19 cellular contexts compared by ENCODE assay signal in genomic region chr10:95434583-95434982, GRCh38.
A peak's percentile ranks its signal among the peaks of the same experiment; 100 is the strongest.
DNase-seq lines count a peak whose midpoint lies in the region; ATAC-seq, FAIRE-seq and TF ChIP-seq lines count a peak whose summit lies in the region.
"Had no signal": no experiment of that assay in that cellular context is flagged by ENCODE, and none has a peak within 500 bp of the region (broad histone marks: within the 10 kb centered on the region; RNA-seq: fewer than 3 reads in every experiment).

No MANE protein-coding gene starts in this region.

- H3K4me3 ChIP-seq in heart right ventricle (peak overlapping the region in 2 of 10 donors; percentile 6 to 13), kidney (ENCODE audit: low read length in 2 of 2) (no peak overlapping the region), sigmoid colon (no peak overlapping the region), aorta (ENCODE audit: low read length in 2 of 2) (no peak overlapping the region), HAP-1 (no peak overlapping the region)
- H3K4me3 ChIP-seq: neural progenitor cell had no signal

- no peak for DNase-seq in heart right ventricle
- no peak for DNase-seq in left cardiac atrium
- no peak for DNase-seq in kidney
- DNase-seq in sigmoid colon = no peak
- no peak for DNase-seq in aorta
- no peak for DNase-seq in DMS153 treated with DMSO at 0.1 percent for 48 hours (lab: John Stamatoyannopoulos, UW; ENCODE audit: unreplicated experiment)
- no peak for DNase-seq in HAP-1 (ENCODE audit: low spot score in 2 of 2)
- DNase-seq in RKO (ENCODE audit: low spot score) = no peak
- DNase-seq: activated CD4-positive, CD25-positive, alpha-beta regulatory T cell treated with anti-CD3 and anti-CD28 coated beads, Interleukin-2, amount 50 U/mL, for 72 hours; DMS53; KBM-7; MV-4-11; NCI-H526; substantia nigra had no signal

- ATAC-seq in heart right ventricle = peak in 6 of 8 donors; percentile 10 to 42 (median 32)
- no peak for ATAC-seq in left cardiac atrium
- ATAC-seq in aorta (ENCODE audit: low FRiP score) = no peak
- ATAC-seq: activated T-helper 17 cell treated with anti-CD3 and anti-CD28 coated beads, Interleukin-2, amount 50 U/mL, for 72 hours had no signal

- no peaks in the 10 kb centered on the region for H3K9me3 ChIP-seq in heart right ventricle
- H3K9me3 ChIP-seq in kidney (ENCODE audit: control insufficient read depth in 1 of 2, low read length in 2 of 2) = no peaks in the 10 kb centered on the region
- no peaks in the 10 kb centered on the region for H3K9me3 ChIP-seq in sigmoid colon
- H3K9me3 ChIP-seq in aorta (ENCODE audit: control insufficient read depth, low read length) = no peaks in the 10 kb centered on the region
- no peaks in the 10 kb centered on the region for H3K9me3 ChIP-seq in HAP-1

- peaks cover 45 to 100% (median 93%) of the 10 kb centered on the region in 9 donors for H3K4me1 ChIP-seq in heart right ventricle
- peaks cover 0 to 8% of the 10 kb centered on the region in 2 donors for H3K4me1 ChIP-seq in kidney (ENCODE audit: control insufficient read depth in 1 of 2, insufficient read depth in 1 of 2, low read depth in 1 of 2, low read length in 2 of 2)
- H3K4me1 ChIP-seq in sigmoid colon = peaks cover 0 to 99% (median 97%) of the 10 kb centered on the region in 4 donors
- peaks cover 0 to 2% of the 10 kb centered on the region in 2 donors for H3K4me1 ChIP-seq in aorta (ENCODE audit: control insufficient read depth in 1 of 2, insufficient read depth in 2 of 2, low read length in 2 of 2)
- no peaks in the 10 kb centered on the region for H3K4me1 ChIP-seq in HAP-1

- no peaks in the 10 kb centered on the region for H3K27me3 ChIP-seq in heart right ventricle
- no peaks in the 10 kb centered on the region for H3K27me3 ChIP-seq in sigmoid colon
- H3K27me3 ChIP-seq in aorta (ENCODE audit: control insufficient read depth in 1 of 2, insufficient read depth in 2 of 2, low read length in 1 of 2) = no peaks in the 10 kb centered on the region
- H3K27me3 ChIP-seq in HAP-1 (ENCODE audit: low read depth) = no peaks in the 10 kb centered on the region
- H3K27me3 ChIP-seq: neural progenitor cell had no signal

- H3K27ac ChIP-seq in heart right ventricle (peak overlapping the region; percentile 58 to 95 (median 78)), kidney (ENCODE audit: low read depth in 2 of 2, low read length in 2 of 2) (peak overlapping the region; percentile 47 to 51), sigmoid colon (peak overlapping the region; percentile 84 to 98 (median 90)), aorta (ENCODE audit: low read depth in 1 of 2, low read length in 2 of 2) (peak overlapping the region; percentile 3 to 86)
- H3K27ac ChIP-seq: C4-2B, neural progenitor cell had no signal

- peaks cover 0 to 60% (median 0%) of the 10 kb centered on the region in 9 donors for H3K36me3 ChIP-seq in heart right ventricle
- H3K36me3 ChIP-seq in kidney (ENCODE audit: control insufficient read depth in 1 of 2, insufficient read depth in 2 of 2, low read length in 2 of 2) = peaks cover 0 to 8% of the 10 kb centered on the region in 2 donors
- peaks cover 6 to 91% (median 22%) of the 10 kb centered on the region in 4 donors for H3K36me3 ChIP-seq in sigmoid colon
- H3K36me3 ChIP-seq in aorta (ENCODE audit: control insufficient read depth in 1 of 2, insufficient read depth in 2 of 2, low read length in 1 of 2) = peaks cover 0 to 17% of the 10 kb centered on the region in 2 donors
- H3K36me3 ChIP-seq in HAP-1 (replicated peaks) = no peaks in the 10 kb centered on the region
- H3K36me3 ChIP-seq: neural progenitor cell had no signal

- no peak for TF ChIP-seq EP300 in sigmoid colon (IDR thresholded peaks at IDR 0.05)

- intact Hi-C loops in heart right ventricle (cut with DNase I) (loop anchor here in 8 of 10 donors (5.0 kb wide), 5 partner anchors 38 to 168 kb away; partner anchors contain the start of gene SORBS1 (in 4 of the 8)), left cardiac atrium (cut with DNase I) (loop anchor here (5.0 to 10.0 kb wide), 2 partner anchors 33 to 130 kb away; partner anchors contain the start of gene SORBS1 (in 1 of the 2)), kidney (cut with DNase I) (loop anchor here (5.0 kb wide), 1 partner anchor 168 kb away; no protein-coding TSS in a partner anchor), sigmoid colon (cut with DNase I) (loop anchor here (5.0 kb wide), 1 partner anchor 123 kb away; no protein-coding TSS in a partner anchor), aorta (cut with DNase I) (loop anchor here in 1 of 2 donors (5.0 kb wide), 1 partner anchor 57 kb away; no protein-coding TSS in a partner anchor)

- 62 to 66% methylated on average over 9 of the region's 9 CpGs for WGBS in heart right ventricle, 2 donors
- WGBS in sigmoid colon, 2 donors = 90 to 93% methylated on average over 9 of the region's 9 CpGs
- 79 to 81% methylated on average over 9 of the region's 9 CpGs for WGBS in aorta, 2 donors

- no peak for TF ChIP-seq POLR2A in sigmoid colon (IDR thresholded peaks at IDR 0.05)

- H3K9ac ChIP-seq in kidney (ENCODE audit: low read length in 2 of 2) = no peak overlapping the region
- H3K9ac ChIP-seq: neural progenitor cell had no signal

- TF ChIP-seq CTCF in heart right ventricle (IDR thresholded peaks at IDR 0.05) = no peak
- no peak for TF ChIP-seq CTCF in kidney (IDR thresholded peaks at IDR 0.05; ENCODE audit: borderline replicate concordance, extremely low read depth, insufficient read depth)
- TF ChIP-seq CTCF in sigmoid colon (IDR thresholded peaks at IDR 0.05) = no peak

- in situ Hi-C loops in HAP-1 (cut with MboI; ENCODE audit: low sequenced_read_pairs) = loop anchor here (5.0 kb wide), 1 partner anchor 168 kb away; no protein-coding TSS in a partner anchor

- no peak for FAIRE-seq in kidney (lab: Jason Lieb, UNC)
- FAIRE-seq: frontal cortex, H54 had no signal

Comparison
In these comparisons a context has a peak if more than half of its experiments do, and no peak if none do; other contexts are left out.
1. ATAC-seq: peak in heart right ventricle (6 of 8); none in left cardiac atrium (0 of 2) and aorta (single experiment).
2. Peak in every context shown above with its lines, with median percentiles within 50 percentile points of each other: H3K27ac ChIP-seq.